11 cellular contexts compared by ENCODE assay signal in genomic region chr5:160254706-160255105, GRCh38. TPM values are rescaled to one million over a fixed set of nuclear protein-coding genes. Genes with fewer than 3 reads are reported as not detected.
"Had no signal": no experiment of that assay in that cellular context is flagged by ENCODE, and none has a peak within 500 bp of the region (broad histone marks: within the 10 kb centered on the region; RNA-seq: fewer than 3 reads in every experiment).

No MANE protein-coding gene starts in this region.

- H3K4me1 ChIP-seq: HAP-1 had no signal

- H3K27ac ChIP-seq: GM23248, HL-60 had no signal

- H3K9me3 ChIP-seq: HAP-1 had no signal

- DNase-seq: GM23248, GOT3, H7, HFFc6, KBM-7 had no signal

- ATAC-seq: HCT116, HepG2 had no signal

- H3K36me3 ChIP-seq: HAP-1 had no signal

- H3K9ac ChIP-seq: GM23248 had no signal

- H3K4me3 ChIP-seq: GM23248, HAP-1 had no signal

RNA-seq across cellular contexts. Expression of gene FABP6, which starts 25.4 kb away (rescaled TPM):
- total RNA-seq: GM23248, H4, HepG2, HFFc6 had no signal
- polyA plus RNA-seq: GM23248, IgD-negative memory B cell had no signal

RNA-seq across cellular contexts. Expression of gene CCNJL, which starts 57.7 kb away (rescaled TPM):
- total RNA-seq: HFFc6 had no signal
- polyA plus RNA-seq: GM23248, IgD-negative memory B cell had no signal
